Comparison of ENCODE assay signal across 8 cellular contexts in genomic region chr1:153967109-153967999, GRCh38. TPM values are rescaled to one million over a fixed set of nuclear protein-coding genes. Genes with fewer than 3 reads are reported as not detected.
DNase-seq lines count a peak whose midpoint lies in the region; ATAC-seq and TF ChIP-seq lines count a peak whose summit lies in the region.

A gene with protein sequence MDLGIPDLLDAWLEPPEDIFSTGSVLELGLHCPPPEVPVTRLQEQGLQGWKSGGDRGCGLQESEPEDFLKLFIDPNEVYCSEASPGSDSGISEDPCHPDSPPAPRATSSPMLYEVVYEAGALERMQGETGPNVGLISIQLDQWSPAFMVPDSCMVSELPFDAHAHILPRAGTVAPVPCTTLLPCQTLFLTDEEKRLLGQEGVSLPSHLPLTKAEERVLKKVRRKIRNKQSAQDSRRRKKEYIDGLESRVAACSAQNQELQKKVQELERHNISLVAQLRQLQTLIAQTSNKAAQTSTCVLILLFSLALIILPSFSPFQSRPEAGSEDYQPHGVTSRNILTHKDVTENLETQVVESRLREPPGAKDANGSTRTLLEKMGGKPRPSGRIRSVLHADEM (plus strand): TSS chr1:153967902. CDS start chr1:153968526, 624 bp downstream.

- H3K36me3 ChIP-seq in left lung = peaks cover 0 to under 1% of the 10 kb centered on the region in 2 donors

- intact Hi-C loops in activated CD4-positive, alpha-beta T cell treated with anti-CD3 and anti-CD28 coated beads, Interleukin-2, amount 10 ng/mL, durations not matched to agents 24 days and 14 days (cut with micrococcal nuclease) = loop anchor here (1.0 to 10.0 kb wide), 3 partner anchors 9 to 433 kb away; partner anchors contain the start of genes CRTC2, JTB and S100A6
- intact Hi-C loops in dendritic cell treated with granulocyte-macrophage colony-stimulating factor and Interleukin-4, amounts not matched to agents 40 ng/mL and 50 ng/mL, for 4 days (cut with micrococcal nuclease) = loop anchor here (1.0 kb wide), 2 partner anchors 9 to 10 kb away; partner anchors contain the start of genes CRTC2 and JTB
- intact Hi-C loops in left lung (cut with DNase I) = no loop called here

- ATAC-seq in GM19351 (IDR thresholded peaks at IDR 0.05; ENCODE audit: unreplicated experiment) (peak; percentile 75), HG03520 (IDR thresholded peaks at IDR 0.05; ENCODE audit: unreplicated experiment) (peak; percentile 55), left lung (peak; percentile 83)

- peak within 1 kb of the TSS; percentile 56 to 59 for H3K4me3 ChIP-seq in left lung

- peaks cover 15% of the 10 kb centered on the region for H3K36me3 Mint-ChIP-seq in activated CD4-positive, alpha-beta T cell treated with anti-CD3 and anti-CD28 coated beads, Interleukin-2, amount 10 ng/mL, durations not matched to agents 24 days and 14 days (ENCODE audit: low read depth)
- H3K36me3 Mint-ChIP-seq in dendritic cell treated with granulocyte-macrophage colony-stimulating factor and Interleukin-4, amounts not matched to agents 40 ng/mL and 50 ng/mL, for 4 days (ENCODE audit: low read depth) = peaks cover 22% of the 10 kb centered on the region

- H3K27ac Mint-ChIP-seq in activated CD4-positive, alpha-beta T cell treated with anti-CD3 and anti-CD28 coated beads, Interleukin-2, amount 10 ng/mL, durations not matched to agents 24 days and 14 days = peak within 1 kb of the TSS; percentile 98
- peak within 1 kb of the TSS; percentile 95 for H3K27ac Mint-ChIP-seq in dendritic cell treated with granulocyte-macrophage colony-stimulating factor and Interleukin-4, amounts not matched to agents 40 ng/mL and 50 ng/mL, for 4 days

- H3K9me3 Mint-ChIP-seq in activated CD4-positive, alpha-beta T cell treated with anti-CD3 and anti-CD28 coated beads, Interleukin-2, amount 10 ng/mL, durations not matched to agents 24 days and 14 days = no peaks in the 10 kb centered on the region
- H3K9me3 Mint-ChIP-seq in dendritic cell treated with granulocyte-macrophage colony-stimulating factor and Interleukin-4, amounts not matched to agents 40 ng/mL and 50 ng/mL, for 4 days = no peaks in the 10 kb centered on the region

- peak within 1 kb of the TSS; percentile 93 to 95 for H3K27ac ChIP-seq in left lung

- peak within 1 kb of the TSS; percentile 92 for H3K4me3 Mint-ChIP-seq in activated CD4-positive, alpha-beta T cell treated with anti-CD3 and anti-CD28 coated beads, Interleukin-2, amount 10 ng/mL, durations not matched to agents 24 days and 14 days
- peak within 1 kb of the TSS; percentile 97 for H3K4me3 Mint-ChIP-seq in dendritic cell treated with granulocyte-macrophage colony-stimulating factor and Interleukin-4, amounts not matched to agents 40 ng/mL and 50 ng/mL, for 4 days

- no peaks in the 10 kb centered on the region for H3K27me3 Mint-ChIP-seq in activated CD4-positive, alpha-beta T cell treated with anti-CD3 and anti-CD28 coated beads, Interleukin-2, amount 10 ng/mL, durations not matched to agents 24 days and 14 days
- no peaks in the 10 kb centered on the region for H3K27me3 Mint-ChIP-seq in dendritic cell treated with granulocyte-macrophage colony-stimulating factor and Interleukin-4, amounts not matched to agents 40 ng/mL and 50 ng/mL, for 4 days

- peaks cover 0 to 56% of the 10 kb centered on the region in 2 donors for H3K4me1 ChIP-seq in left lung

- peaks cover 48% of the 10 kb centered on the region for H3K4me1 Mint-ChIP-seq in activated CD4-positive, alpha-beta T cell treated with anti-CD3 and anti-CD28 coated beads, Interleukin-2, amount 10 ng/mL, durations not matched to agents 24 days and 14 days
- peaks cover 47% of the 10 kb centered on the region for H3K4me1 Mint-ChIP-seq in dendritic cell treated with granulocyte-macrophage colony-stimulating factor and Interleukin-4, amounts not matched to agents 40 ng/mL and 50 ng/mL, for 4 days (ENCODE audit: low read depth)

- DNase-seq in CD1c-positive myeloid dendritic cell (ENCODE audit: extremely low spot score) (peak; percentile 95), NCI-H526 (lab: John Stamatoyannopoulos, UW) (peak; percentile 100), left lung (peak; percentile 93 to 94)
- DNase-seq in activated CD4-positive, alpha-beta T cell treated with anti-CD3 and anti-CD28 coated beads, Interleukin-2, amount 10 ng/mL, durations not matched to agents 24 days and 14 days = peak; percentile 95
- peak; percentile 79 for DNase-seq in stimulated activated CD4-positive, alpha-beta T cell treated with anti-CD3 and anti-CD28 coated beads, Interleukin-4, amount 100 ng/mL, for 1 hour

- no peaks in the 10 kb centered on the region for H3K27me3 ChIP-seq in left lung

- TF ChIP-seq CTCF in left lung (IDR thresholded peaks at IDR 0.05) = peak; percentile 23

- H3K9me3 ChIP-seq in left lung = no peaks in the 10 kb centered on the region

RNA-seq across cellular contexts. Expression of the gene that starts here (rescaled TPM):
- 8.3 and 9.7 TPM in 2 replicates for total RNA-seq in activated CD4-positive, alpha-beta T cell treated with anti-CD3 and anti-CD28 coated beads, Interleukin-2, amount 10 ng/mL, durations not matched to agents 24 days and 14 days
- 1 to 10 TPM; 9.3 to 10.0 TPM for total RNA-seq in left lung

Comparison
In these comparisons a context has a peak if more than half of its experiments do, and no peak if none do; other contexts are left out.
1. Peak in every context shown above with its lines: DNase-seq, ATAC-seq, H3K4me3 ChIP-seq and H3K27ac ChIP-seq.
2. intact Hi-C loops: an anchor here in activated CD4-positive, alpha-beta T cell treated with anti-CD3 and anti-CD28 coated beads, Interleukin-2, amount 10 ng/mL, durations not matched to agents 24 days and 14 days (1.0 to 10.0 kb wide) and dendritic cell treated with granulocyte-macrophage colony-stimulating factor and Interleukin-4, amounts not matched to agents 40 ng/mL and 50 ng/mL, for 4 days (1.0 kb wide); none called in left lung.